Comparison of ENCODE assay signal across 8 cellular contexts in the genomic region with DNA sequence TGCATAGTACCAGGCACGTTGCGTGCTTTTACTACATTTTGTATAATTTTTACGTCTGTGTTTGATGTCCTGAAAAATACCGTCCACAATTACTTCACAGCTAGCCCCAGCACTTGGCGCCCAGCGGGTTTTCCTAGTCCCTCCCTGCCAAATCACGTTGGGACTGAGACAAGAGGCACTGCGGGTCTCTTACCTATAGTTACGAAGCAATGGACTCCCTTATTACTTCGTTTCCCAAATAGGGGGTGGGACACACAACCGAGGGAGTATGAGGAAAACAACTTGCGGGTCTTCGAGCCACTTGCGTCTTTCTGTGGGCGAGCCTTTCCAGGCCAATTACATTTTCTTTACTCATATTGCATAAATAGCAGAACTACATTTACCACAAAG. TPM values are rescaled to one million over a fixed set of nuclear protein-coding genes. Genes with fewer than 3 reads are reported as not detected.
A peak's percentile ranks its signal among the peaks of the same experiment; 100 is the strongest.
DNase-seq lines count a peak whose midpoint lies in the region; ATAC-seq and TF ChIP-seq lines count a peak whose summit lies in the region.

No MANE protein-coding gene starts in this region.

- H3K36me3 ChIP-seq in PC-9 (ENCODE audit: low read depth) (no peaks in the 10 kb centered on the region), mucosa of descending colon (ENCODE audit: low read depth) (no peaks in the 10 kb centered on the region)

- H3K4me1 ChIP-seq in PC-9 (replicated peaks; ENCODE audit: insufficient read depth): peaks cover 19% of the 10 kb centered on the region
- H3K4me1 ChIP-seq in mucosa of descending colon (ENCODE audit: low read depth): peaks cover 5% of the 10 kb centered on the region

- intact Hi-C loops in PC-9 (cut with micrococcal nuclease; ENCODE audit: unreplicated experiment): loop anchor here (5.0 kb wide), 1 partner anchor 585 kb away; a partner anchor contains a TSS
- intact Hi-C loops in mucosa of descending colon (cut with DNase I, micrococcal nuclease): no loop called here

- no peaks in the 10 kb centered on the region for H3K9me2 ChIP-seq in PC-9 (ENCODE audit: insufficient read depth)

- H3K9me3 ChIP-seq in PC-9 (ENCODE audit: insufficient read depth, low read depth) (no peaks in the 10 kb centered on the region), mucosa of descending colon (no peaks in the 10 kb centered on the region)

- peaks cover 6% of the 10 kb centered on the region; the same call in 1 of the 2 replicates for H3F3A ChIP-seq in PC-9 (ENCODE audit: insufficient read depth, low read depth)

- TSS peak; percentile 85 for BruUV-seq in PC-9 (replicated peaks; lab: Mats Ljungman, UMichigan)

- peak overlapping the region; percentile 88 for H3K4me2 ChIP-seq in PC-9

- no peak for TF ChIP-seq CTCF in PC-9 (conservative IDR thresholded peaks at IDR 0.05)
- TF ChIP-seq CTCF in coronary artery (IDR thresholded peaks at IDR 0.05): no peak
- no peak for TF ChIP-seq CTCF in mucosa of descending colon (IDR thresholded peaks at IDR 0.05)

- POLR2A ChIA-PET in PC-9 (lab: Charles Lee; ENCODE audit: unreplicated experiment): no interaction called here

- CTCF ChIA-PET in PC-9 (lab: Charles Lee): no interaction called here

- H2AFZ ChIP-seq in PC-9: peak overlapping the region; percentile 89

- H3K79me2 ChIP-seq in PC-9 (ENCODE audit: low read depth): peaks cover 48% of the 10 kb centered on the region

- DNase-seq in NCI-H146 (lab: John Stamatoyannopoulos, UW) (peak; percentile 41), NCI-H146 treated with DMSO at 0.1 percent for 48 hours (lab: John Stamatoyannopoulos, UW; ENCODE audit: unreplicated experiment) (no peak), PC-9 (peak in 1 of 2 experiments; percentile 10), coronary artery (ENCODE audit: low spot score) (no peak), mucosa of descending colon (peak in 1 of 3 donors; percentile 38)

- H3K4me3 ChIP-seq in PC-9 (peak overlapping the region; percentile 69), coronary artery (peak overlapping the region; percentile 82), mucosa of descending colon (peak overlapping the region; percentile 31)

- ATAC-seq in mucosa of descending colon (no peak), HG03108 (IDR thresholded peaks at IDR 0.05; ENCODE audit: unreplicated experiment) (no peak), GM21619 (IDR thresholded peaks at IDR 0.05; ENCODE audit: unreplicated experiment) (no peak), HG03342 (IDR thresholded peaks at IDR 0.05; ENCODE audit: unreplicated experiment) (no peak)

- H3K27ac ChIP-seq in PC-9 (peak overlapping the region; percentile 55), coronary artery (peak overlapping the region; percentile 73 to 90)

- H3K27me3 ChIP-seq in PC-9 (ENCODE audit: insufficient read depth, low read depth): no peaks in the 10 kb centered on the region

- no peaks in the 10 kb centered on the region for H4K20me1 ChIP-seq in PC-9 (ENCODE audit: insufficient read depth)

RNA-seq across cellular contexts. Expression of a gene that starts 0.6 kb away (rescaled TPM):
- total RNA-seq in PC-9 (2021) (96.8 and 98.9 TPM in 2 replicates), mucosa of descending colon (10 to 100 TPM in 2 of 3 donors, 1 to 10 TPM in 1; 9.6 to 24.2 (median 13.8) TPM)

Comparison
In these comparisons a context has a peak if more than half of its experiments do, and no peak if none do; other contexts are left out.
1. H3K4me3 ChIP-seq: peak in every context shown above with its lines; median percentile 82 in coronary artery; 69 in PC-9; 31 in mucosa of descending colon.